Comparison of ENCODE assay signal across 18 cellular contexts in the genomic region with DNA sequence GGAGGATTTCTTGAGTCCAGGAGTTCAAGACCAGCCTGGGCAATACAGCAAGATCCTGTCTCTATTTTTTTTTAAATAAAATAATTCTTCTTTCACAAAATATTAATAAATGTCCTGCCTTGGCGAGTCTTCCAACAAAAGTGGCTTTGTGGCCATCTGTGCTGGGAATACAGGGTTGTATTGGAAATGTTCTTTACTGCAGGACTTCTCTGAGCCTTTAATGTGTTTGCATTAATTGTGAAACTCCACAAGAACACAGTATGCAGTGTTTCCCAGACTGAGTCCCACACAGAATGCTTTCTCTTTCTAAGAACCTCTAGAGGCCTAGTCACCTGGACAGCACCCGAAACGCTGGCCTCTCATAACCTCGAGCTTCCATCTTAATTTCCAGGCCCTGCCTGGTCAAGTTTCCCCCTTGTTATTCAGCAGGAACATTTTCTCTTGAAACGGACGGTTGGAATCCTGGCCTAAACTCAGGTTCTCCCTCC.
DNase-seq lines count a peak whose midpoint lies in the region; ATAC-seq and TF ChIP-seq lines count a peak whose summit lies in the region.
"Had no signal": no experiment of that assay in that cellular context is flagged by ENCODE, and none has a peak within 500 bp of the region (broad histone marks: within the 10 kb centered on the region; RNA-seq: fewer than 3 reads in every experiment).

No MANE protein-coding gene starts in this region.

- peak overlapping the region; percentile 56 for H3K4me3 Mint-ChIP-seq in activated CD4-positive, alpha-beta T cell treated with anti-CD3 and anti-CD28 coated beads for 36 hours
- no peak overlapping the region for H3K4me3 Mint-ChIP-seq in Caco-2 (ENCODE audit: unreplicated experiment)
- H3K4me3 Mint-ChIP-seq: activated B cell treated with CpG ODN at 0.5 μM for 24 hours; CD4-positive, alpha-beta T cell; neural crest cell had no signal

- no peaks in the 10 kb centered on the region for H3K36me3 Mint-ChIP-seq in activated CD4-positive, alpha-beta T cell treated with anti-CD3 and anti-CD28 coated beads for 36 hours (ENCODE audit: low read depth)
- no peaks in the 10 kb centered on the region for H3K36me3 Mint-ChIP-seq in Caco-2 (ENCODE audit: insufficient read depth, unreplicated experiment)

- peak overlapping the region; percentile 54 for H3K4me3 ChIP-seq in left ventricle myocardium inferior
- peak overlapping the region; percentile 6 for H3K4me3 ChIP-seq in rectal smooth muscle tissue (ENCODE audit: low read length)
- no peak overlapping the region for H3K4me3 ChIP-seq in Caco-2 (ENCODE audit: low read depth, low read length)

- H3K9me3 ChIP-seq in left ventricle myocardium inferior (replicated peaks) (no peaks in the 10 kb centered on the region), Caco-2 (no peaks in the 10 kb centered on the region)

- TF ChIP-seq CTCF in left ventricle myocardium inferior (IDR thresholded peaks at IDR 0.05; ENCODE audit: borderline replicate concordance) (no peak), Caco-2 (IDR thresholded peaks at IDR 0.05; ENCODE audit: insufficient read depth in 1 of 2, low read depth in 1 of 2, low read length in 1 of 2, severe bottlenecking in 1 of 2, unreplicated experiment in 1 of 2) (no peak)

- no peak for ATAC-seq in activated CD4-positive, alpha-beta T cell treated with anti-CD3 and anti-CD28 coated beads for 36 hours
- ATAC-seq in SK-N-SH treated with all-trans-retinoic acid at 6 μM for 48 hours (peak; percentile 55), HG02981 (IDR thresholded peaks at IDR 0.05; ENCODE audit: unreplicated experiment) (no peak)

- no peak for DNase-seq in activated CD4-positive, alpha-beta T cell treated with anti-CD3 and anti-CD28 coated beads for 36 hours
- DNase-seq in activated CD4-positive, alpha-beta T cell treated with anti-CD3 and anti-CD28 coated beads for 4 hours: no peak
- DNase-seq in left ventricle myocardium inferior: no peak
- no peak for DNase-seq in Caco-2
- DNase-seq in Kasumi-1 (lab: John Stamatoyannopoulos, UW): no peak
- DNase-seq: activated B cell treated with CpG ODN at 0.5 μM for 24 hours; CD4-positive, alpha-beta T cell; effector CD4-positive, alpha-beta T cell; KBM-7; NCI-H1092 treated with DMSO at 0.1 percent for 48 hours; NCI-H2171 treated with DMSO at 0.1 percent for 48 hours; NCI-H82; stimulated activated CD4-positive, alpha-beta T cell treated with anti-CD3 and anti-CD28 coated beads, Interleukin-1b, Interleukin-23, amount 100 ng/mL, for 48 hours had no signal

- intact Hi-C loops in activated CD4-positive, alpha-beta T cell treated with anti-CD3 and anti-CD28 coated beads for 36 hours (cut with DNase I, micrococcal nuclease): no loop called here
- intact Hi-C loops in left ventricle myocardium inferior (cut with micrococcal nuclease): no loop called here
- intact Hi-C loops in Caco-2 (cut with micrococcal nuclease; ENCODE audit: unreplicated experiment): no loop called here

- no peaks in the 10 kb centered on the region for H3K36me3 ChIP-seq in left ventricle myocardium inferior
- H3K36me3 ChIP-seq in rectal smooth muscle tissue (ENCODE audit: control insufficient read depth, insufficient read depth, low read length): no peaks in the 10 kb centered on the region
- no peaks in the 10 kb centered on the region for H3K36me3 ChIP-seq in Caco-2 (ENCODE audit: control insufficient read depth, insufficient read depth, low read length)

- H3K9ac ChIP-seq in rectal smooth muscle tissue (ENCODE audit: low read length): no peak overlapping the region

- BruUV-seq in Caco-2 (replicated peaks; lab: Mats Ljungman, UMichigan): no TSS peak

- no peaks in the 10 kb centered on the region for H3K4me1 Mint-ChIP-seq in activated CD4-positive, alpha-beta T cell treated with anti-CD3 and anti-CD28 coated beads for 36 hours
- H3K4me1 Mint-ChIP-seq in Caco-2 (ENCODE audit: low read depth, unreplicated experiment): no peaks in the 10 kb centered on the region
- H3K4me1 Mint-ChIP-seq: activated B cell treated with CpG ODN at 0.5 μM for 24 hours, neural crest cell had no signal

- H3K27ac Mint-ChIP-seq in activated CD4-positive, alpha-beta T cell treated with anti-CD3 and anti-CD28 coated beads for 36 hours: no peak overlapping the region
- H3K27ac Mint-ChIP-seq in Caco-2 (ENCODE audit: unreplicated experiment): no peak overlapping the region
- H3K27ac Mint-ChIP-seq: activated B cell treated with CpG ODN at 0.5 μM for 24 hours; activated naive CD4-positive, alpha-beta T cell treated with anti-CD3 and anti-CD28 coated beads, Interleukin-2, amount 50 U/mL, for 72 hours; CD4-positive, alpha-beta T cell had no signal

- peaks cover 13% of the 10 kb centered on the region for H3K27me3 Mint-ChIP-seq in activated CD4-positive, alpha-beta T cell treated with anti-CD3 and anti-CD28 coated beads for 36 hours
- H3K27me3 Mint-ChIP-seq in Caco-2 (ENCODE audit: insufficient read depth, unreplicated experiment): peaks cover 3% of the 10 kb centered on the region
- H3K27me3 Mint-ChIP-seq: activated B cell treated with CpG ODN at 0.5 μM for 24 hours had no signal

- CTCF ChIA-PET in activated CD4-positive, alpha-beta T cell treated with anti-CD3 and anti-CD28 coated beads for 36 hours (lab: Charles Lee): interaction anchor here (0.6 kb wide), 1 partner anchor 240 kb away, joined by 4 read pairs; no protein-coding TSS in a partner anchor
- CTCF ChIA-PET in Caco-2 (lab: Charles Lee): no interaction called here

- H3K9me3 Mint-ChIP-seq in activated CD4-positive, alpha-beta T cell treated with anti-CD3 and anti-CD28 coated beads for 36 hours (ENCODE audit: low read depth): peaks cover 2% of the 10 kb centered on the region
- H3K9me3 Mint-ChIP-seq in Caco-2 (ENCODE audit: unreplicated experiment): no peaks in the 10 kb centered on the region
- H3K9me3 Mint-ChIP-seq: activated naive CD4-positive, alpha-beta T cell treated with anti-CD3 and anti-CD28 coated beads, Interleukin-2, amount 50 U/mL, for 72 hours; CD4-positive, alpha-beta T cell had no signal

- peak overlapping the region; percentile 38 for H3K27ac ChIP-seq in left ventricle myocardium inferior (replicated peaks)
- peak overlapping the region; percentile 46 for H3K27ac ChIP-seq in rectal smooth muscle tissue (ENCODE audit: low read depth, low read length)

- POLR2A ChIA-PET in activated CD4-positive, alpha-beta T cell treated with anti-CD3 and anti-CD28 coated beads for 36 hours (lab: Charles Lee): no interaction called here
- POLR2A ChIA-PET in Caco-2 (lab: Charles Lee): no interaction called here

- H3K27me3 ChIP-seq in left ventricle myocardium inferior (ENCODE audit: low read depth) (no peaks in the 10 kb centered on the region), rectal smooth muscle tissue (ENCODE audit: control insufficient read depth, insufficient read depth, low read length) (no peaks in the 10 kb centered on the region), Caco-2 (replicated peaks; ENCODE audit: control insufficient read depth, insufficient read depth, low read length) (no peaks in the 10 kb centered on the region)

- no peaks in the 10 kb centered on the region for H3K4me1 ChIP-seq in left ventricle myocardium inferior
- peaks cover 9% of the 10 kb centered on the region for H3K4me1 ChIP-seq in rectal smooth muscle tissue (ENCODE audit: control insufficient read depth, insufficient read depth, low read length)
- H3K4me1 ChIP-seq in Caco-2: no peaks in the 10 kb centered on the region

TF ChIP-seq in SK-N-SH treated with all-trans-retinoic acid at 6 μM for 48 hours, 23 proteins besides CTCF, POLR2A, EP300 and RAD21 (continues in another document):
- TF ChIP-seq GLIS3 (CRISPR knock-in tag; IDR thresholded peaks at IDR 0.05) (no peak), POU6F1 (CRISPR knock-in tag; IDR thresholded peaks at IDR 0.05; ENCODE audit: borderline replicate concordance, low read depth) (no peak), ARNTL (CRISPR knock-in tag; IDR thresholded peaks at IDR 0.05; ENCODE audit: borderline replicate concordance, low read depth) (no peak), TSHZ2 (CRISPR knock-in tag; IDR thresholded peaks at IDR 0.05) (no peak), BACH2 (CRISPR knock-in tag; IDR thresholded peaks at IDR 0.05; ENCODE audit: borderline replicate concordance) (no peak)
